ENCODE assay signal across 9 cellular contexts in genomic region chr2:134122610-134123009, GRCh38.
A peak's percentile ranks its signal among the peaks of the same experiment; 100 is the strongest.
DNase-seq lines count a peak whose midpoint lies in the region; ATAC-seq and TF ChIP-seq lines count a peak whose summit lies in the region.
"Had no signal": no experiment of that assay in that cellular context is flagged by ENCODE, and none has a peak within 500 bp of the region (broad histone marks: within the 10 kb centered on the region; RNA-seq: fewer than 3 reads in every experiment).

No MANE protein-coding gene starts in this region.

- H3K36me3 ChIP-seq in DND-41 (ENCODE audit: insufficient read depth, low read length), result peaks cover 7% of the 10 kb centered on the region
- no peaks in the 10 kb centered on the region; the same call in 1 of the 2 replicates for H3K36me3 ChIP-seq in PC-3 (ENCODE audit: low read depth, low read length)
- no peaks in the 10 kb centered on the region for H3K36me3 ChIP-seq in tibial artery

- DNase-seq in 8988T (peak; percentile 53), DND-41 (no peak), PC-3 (peak; percentile 18), endothelial cell (ENCODE audit: low spot score) (no peak), epidermal melanocyte (ENCODE audit: insufficient read length, low spot score) (no peak), tibial artery (no peak), substantia nigra (lab: John Stamatoyannopoulos, UW) (no peak), NCI-H2081 treated with DMSO at 0.1 percent for 48 hours (lab: John Stamatoyannopoulos, UW) (no peak)
- DNase-seq: stimulated activated CD4-positive, alpha-beta T cell treated with anti-CD3 and anti-CD28 coated beads, Interleukin-1b, Interleukin-23, amount 100 ng/mL, for 48 hours had no signal

- no peaks in the 10 kb centered on the region for H3K9me2 ChIP-seq in PC-3 (replicated peaks; ENCODE audit: low read length)

- no peaks in the 10 kb centered on the region for H3F3A ChIP-seq in PC-3 (ENCODE audit: low read length, unreplicated experiment)

- H3K27ac Mint-ChIP-seq in endothelial cell (ENCODE audit: unreplicated experiment), result no peak overlapping the region

- peak overlapping the region; percentile 80 for H3K4me3 Mint-ChIP-seq in endothelial cell (ENCODE audit: unreplicated experiment)

- H3K4me1 Mint-ChIP-seq in endothelial cell (ENCODE audit: unreplicated experiment), result peaks cover 64% of the 10 kb centered on the region

- H3K4me3 ChIP-seq in DND-41 (ENCODE audit: low read depth in 1 of 2, low read length in 2 of 2) (no peak overlapping the region), PC-3 (ENCODE audit: low read length) (peak overlapping the region; percentile 94; the same call in 1 of the 2 replicates), tibial artery (no peak overlapping the region)

- no peaks in the 10 kb centered on the region for H3K9me3 Mint-ChIP-seq in endothelial cell (ENCODE audit: unreplicated experiment)

- CTCF ChIA-PET in PC-3 (lab: Charles Lee), result interaction anchor here (1.2 kb wide), 1 partner anchor 289 kb away, joined by 3 read pairs; no protein-coding TSS in a partner anchor

- BruUV-seq in PC-3 (replicated peaks; lab: Mats Ljungman, UMichigan), result no TSS peak

- H3K4me1 ChIP-seq in DND-41 (ENCODE audit: insufficient read depth, low read length) (peaks cover 71% of the 10 kb centered on the region), PC-3 (ENCODE audit: insufficient read depth, low read length) (peaks cover 15% of the 10 kb centered on the region), tibial artery (peaks cover 0 to 47% (median 25%) of the 10 kb centered on the region in 4 donors)

- peaks cover 12% of the 10 kb centered on the region for H3K36me3 Mint-ChIP-seq in endothelial cell (ENCODE audit: low read depth, unreplicated experiment)

- ATAC-seq in DND-41 (ENCODE audit: insufficient read depth, low read depth) (no peak), PC-3 (no peak)

- H3K79me2 ChIP-seq in DND-41 (ENCODE audit: insufficient read depth, low read length), result peaks cover 79% of the 10 kb centered on the region
- H3K79me2 ChIP-seq in PC-3 (ENCODE audit: low read length), result peaks cover 75% of the 10 kb centered on the region

- TF ChIP-seq CTCF in DND-41 (IDR thresholded peaks at IDR 0.05; ENCODE audit: borderline replicate concordance, extremely low read depth, low read length, poor library complexity, severe bottlenecking) (peak; percentile 21), PC-3 (conservative IDR thresholded peaks at IDR 0.05; ENCODE audit: low read depth, low read length) (no peak; the same call in 1 of the 2 replicates), endothelial cell (IDR thresholded peaks at IDR 0.05; ENCODE audit: unreplicated experiment) (no peak), tibial artery (IDR thresholded peaks at IDR 0.05) (no peak)

- H3K9me3 ChIP-seq in DND-41 (ENCODE audit: insufficient read depth, low read length, severe bottlenecking), result no peaks in the 10 kb centered on the region
- no peaks in the 10 kb centered on the region for H3K9me3 ChIP-seq in PC-3 (ENCODE audit: low read length)
- no peaks in the 10 kb centered on the region for H3K9me3 ChIP-seq in tibial artery

- H3K27ac ChIP-seq in DND-41 (ENCODE audit: low read length), result no peak overlapping the region
- no peak overlapping the region for H3K27ac ChIP-seq in PC-3 (ENCODE audit: low read length)
- H3K27ac ChIP-seq in tibial artery, result no peak overlapping the region
- H3K27ac ChIP-seq in substantia nigra (ENCODE audit: low read depth, low read length, poor library complexity, severe bottlenecking), result no peak overlapping the region

- POLR2A ChIA-PET in PC-3 (lab: Charles Lee; ENCODE audit: unreplicated experiment), result no interaction called here

- H3K27me3 ChIP-seq in DND-41 (ENCODE audit: insufficient read depth, low read length, poor library complexity), result no peaks in the 10 kb centered on the region
- H3K27me3 ChIP-seq in PC-3 (ENCODE audit: low read length), result no peaks in the 10 kb centered on the region
- no peaks in the 10 kb centered on the region for H3K27me3 ChIP-seq in tibial artery

- H4K20me1 ChIP-seq in DND-41 (ENCODE audit: insufficient read depth, low read length), result peaks cover 63% of the 10 kb centered on the region
- H4K20me1 ChIP-seq in PC-3 (ENCODE audit: low read length), result peaks cover 31% of the 10 kb centered on the region; the same call in 1 of the 2 replicates

- peak overlapping the region; percentile 94 for H3K4me2 ChIP-seq in DND-41 (ENCODE audit: insufficient read depth, low read length)
- peak overlapping the region; percentile 98; the same call in 1 of the 2 replicates for H3K4me2 ChIP-seq in PC-3 (ENCODE audit: low read length)

- H3K9ac ChIP-seq in DND-41 (ENCODE audit: low read depth, low read length) (no peak overlapping the region; the same call in 1 of the 2 replicates), PC-3 (ENCODE audit: low read length) (no peak overlapping the region)

- no peak overlapping the region for H2AFZ ChIP-seq in DND-41 (ENCODE audit: low read depth, low read length)
- H2AFZ ChIP-seq in PC-3 (ENCODE audit: low read length), result no peak overlapping the region

- intact Hi-C loops in PC-3 (cut with micrococcal nuclease), result no loop called here
- intact Hi-C loops in tibial artery (cut with DNase I; ENCODE audit: low total_unique reads), result loop anchor here (10.0 kb wide), 1 partner anchor 62 kb away; no protein-coding TSS in a partner anchor

- peaks cover 9% of the 10 kb centered on the region for H3K27me3 Mint-ChIP-seq in endothelial cell (ENCODE audit: unreplicated experiment)

Comparison
In these comparisons a context has a peak if more than half of its experiments do, and no peak if none do; other contexts are left out.
1. DNase-seq: peak in 8988T (single experiment) and PC-3 (single experiment); none in DND-41 (single experiment), endothelial cell (single experiment), epidermal melanocyte (single experiment), tibial artery (0 of 2), substantia nigra (0 of 49) and NCI-H2081 treated with DMSO at 0.1 percent for 48 hours (single experiment).